Comparison of ENCODE assay signal across 9 cellular contexts in the genomic region with DNA sequence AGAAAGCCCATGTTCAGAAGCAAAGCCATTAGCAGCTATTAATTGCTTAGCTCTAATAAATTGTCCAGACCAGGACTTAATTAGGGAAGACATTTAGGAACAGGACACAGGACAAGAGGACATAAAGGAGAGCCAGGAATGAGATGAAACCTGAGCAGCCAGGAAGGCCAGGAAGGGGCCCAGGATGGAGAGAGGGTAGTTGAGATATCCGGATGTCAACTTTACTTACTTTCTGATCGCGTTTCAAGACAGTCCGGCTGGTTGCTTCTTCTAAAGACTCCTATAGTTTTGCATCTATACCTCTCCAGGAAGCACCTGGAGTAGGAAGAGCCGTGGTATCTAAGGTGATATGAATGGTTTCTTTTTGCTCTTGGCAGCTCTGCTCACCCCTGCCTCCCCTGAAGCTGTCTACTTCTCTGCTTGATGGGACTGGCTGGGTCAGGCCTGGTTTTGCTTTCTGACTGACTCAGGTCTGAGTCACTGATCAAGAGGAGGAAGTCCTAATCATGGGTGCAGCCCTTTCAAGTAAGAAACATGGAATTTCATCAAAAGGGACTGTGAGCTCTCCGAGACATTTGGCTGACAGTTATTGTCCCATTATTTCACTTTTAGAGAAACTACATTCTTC.
DNase-seq lines count a peak whose midpoint lies in the region; ATAC-seq, FAIRE-seq and TF ChIP-seq lines count a peak whose summit lies in the region.
"Had no signal": no experiment of that assay in that cellular context is flagged by ENCODE, and none has a peak within 500 bp of the region (broad histone marks: within the 10 kb centered on the region; RNA-seq: fewer than 3 reads in every experiment).

No MANE protein-coding gene starts in this region.

- no peaks in the 10 kb centered on the region for H3K4me1 Mint-ChIP-seq in activated T-helper 1 cell treated with anti-CD3 and anti-CD28 coated beads, Interleukin-12 subunit alpha, Interleukin-12 subunit beta, Interleukin-2, Interleukin-4 antibody, amounts not matched to agents 30 ng/mL and 10 ng/mL and 1 ng/mL, durations not matched to agents 14 hours and 24 hours and 36 hours (ENCODE audit: low read depth)
- H3K4me1 Mint-ChIP-seq: activated naive CD8-positive, alpha-beta T cell treated with anti-CD3 and anti-CD28 coated beads, Interleukin-2, amount 10 ng/mL, durations not matched to agents 7 days and 5 days had no signal

- TF ChIP-seq CTCF in GM12878 (IDR thresholded peaks at IDR 0.05 in 2 of 3, conservative IDR thresholded peaks at IDR 0.05 in 1 of 3; ENCODE audit: control insufficient read depth in 2 of 3, extremely low read depth in 1 of 3, insufficient read depth in 1 of 3, low read depth in 3 of 3, low read length in 3 of 3), result no peak

- no peak overlapping the region for H3K27ac Mint-ChIP-seq in activated T-helper 1 cell treated with anti-CD3 and anti-CD28 coated beads, Interleukin-12 subunit alpha, Interleukin-12 subunit beta, Interleukin-2, Interleukin-4 antibody, amounts not matched to agents 30 ng/mL and 10 ng/mL and 1 ng/mL, durations not matched to agents 14 hours and 24 hours and 36 hours
- H3K27ac Mint-ChIP-seq: activated naive CD8-positive, alpha-beta T cell treated with anti-CD3 and anti-CD28 coated beads, Interleukin-2, amount 10 ng/mL, durations not matched to agents 7 days and 5 days had no signal

- in situ Hi-C loops in GM12878 (cut with MboI), result no loop called here

- CTCF ChIA-PET in GM12878 (lab: Yijun Ruan, JAX), result no interaction called here

- no peak overlapping the region for H3K4me2 ChIP-seq in GM12878 (ENCODE audit: control insufficient read depth, insufficient read depth)

- peak; percentile 97 for ATAC-seq in GM19395 (IDR thresholded peaks at IDR 0.05; ENCODE audit: unreplicated experiment)
- ATAC-seq in HG03354 (IDR thresholded peaks at IDR 0.05; ENCODE audit: poor library complexity, severe bottlenecking, unreplicated experiment), result peak; percentile 95
- peak; percentile 87 for ATAC-seq in GM12878

- no TSS peak for BruUV-seq in GM12878 (replicated peaks; lab: Mats Ljungman, UMichigan)

- DNase-seq in AG20443 (ENCODE audit: low spot score) (peak; percentile 56), GM12878 (ENCODE audit: low read depth, low spot score) (peak; percentile 26), stromal cell of bone marrow (ENCODE audit: low read depth) (peak; percentile 48), pons (ENCODE audit: low spot score) (no peak), NCI-H345 (lab: John Stamatoyannopoulos, UW) (no peak)
- no peak for DNase-seq in activated T-helper 1 cell treated with anti-CD3 and anti-CD28 coated beads, Interleukin-12 subunit alpha, Interleukin-12 subunit beta, Interleukin-2, Interleukin-4 antibody, amounts not matched to agents 30 ng/mL and 10 ng/mL and 1 ng/mL, durations not matched to agents 14 hours and 24 hours and 36 hours (ENCODE audit: low spot score)
- DNase-seq: activated naive CD8-positive, alpha-beta T cell treated with anti-CD3 and anti-CD28 coated beads, Interleukin-2, amount 10 ng/mL, durations not matched to agents 7 days and 5 days had no signal

- WGBS in GM12878 (ENCODE audit: insufficient coverage, insufficient replicate concordance, low lambda C conversion rate, missing lambda C conversion rate), result 33% methylated on average over 6 of the region's 6 CpGs

- H3K4me1 ChIP-seq in GM12878 (ENCODE audit: control insufficient read depth, insufficient read depth, low read length), result no peaks in the 10 kb centered on the region

- intact Hi-C loops in GM12878 (cut with micrococcal nuclease; ENCODE audit: unreplicated experiment), result no loop called here
- intact Hi-C loops in activated T-helper 1 cell treated with anti-CD3 and anti-CD28 coated beads, Interleukin-12 subunit alpha, Interleukin-12 subunit beta, Interleukin-2, Interleukin-4 antibody, amounts not matched to agents 30 ng/mL and 10 ng/mL and 1 ng/mL, durations not matched to agents 14 hours and 24 hours and 36 hours (cut with micrococcal nuclease), result no loop called here

- no peaks in the 10 kb centered on the region for H3K27me3 ChIP-seq in GM12878 (replicated peaks in 1 of 2; ENCODE audit: control insufficient read depth in 2 of 2, insufficient read depth in 2 of 2, low read length in 1 of 2)

- H3K36me3 ChIP-seq in GM12878 (ENCODE audit: control insufficient read depth in 2 of 2, insufficient read depth in 2 of 2, low read length in 1 of 2), result no peaks in the 10 kb centered on the region

- RAD21 ChIA-PET in GM12878 (lab: Charles Lee; ENCODE audit: unreplicated experiment), result no interaction called here

- H3K4me3 ChIP-seq in GM12878, result no peak overlapping the region

- H3K9ac ChIP-seq in GM12878 (ENCODE audit: control insufficient read depth, insufficient read depth, low read length), result no peak overlapping the region

- TF ChIP-seq POLR2A in GM12878 (IDR thresholded peaks at IDR 0.05; ENCODE audit: low read depth, low read length), result no peak

- SMC1A ChIA-PET in GM12878 (lab: Charles Lee; ENCODE audit: uncharacterized antibody, unreplicated experiment), result interaction anchor here (0.9 kb wide), 2 partner anchors 9 to 27 kb away, joined by 3 to 4 read pairs; no protein-coding TSS in a partner anchor

- H4K20me1 ChIP-seq in GM12878 (ENCODE audit: control insufficient read depth, insufficient read depth), result no peaks in the 10 kb centered on the region

- no peaks in the 10 kb centered on the region for H3K27me3 Mint-ChIP-seq in activated T-helper 1 cell treated with anti-CD3 and anti-CD28 coated beads, Interleukin-12 subunit alpha, Interleukin-12 subunit beta, Interleukin-2, Interleukin-4 antibody, amounts not matched to agents 30 ng/mL and 10 ng/mL and 1 ng/mL, durations not matched to agents 14 hours and 24 hours and 36 hours (ENCODE audit: insufficient read depth)
- H3K27me3 Mint-ChIP-seq: activated naive CD8-positive, alpha-beta T cell treated with anti-CD3 and anti-CD28 coated beads, Interleukin-2, amount 10 ng/mL, durations not matched to agents 7 days and 5 days had no signal

- TF ChIP-seq EP300 in GM12878 (IDR thresholded peaks at IDR 0.05; ENCODE audit: borderline replicate concordance in 1 of 2, control insufficient read depth in 1 of 2, low read depth in 2 of 2, low read length in 2 of 2), result no peak

- H3K9me3 Mint-ChIP-seq in activated T-helper 1 cell treated with anti-CD3 and anti-CD28 coated beads, Interleukin-12 subunit alpha, Interleukin-12 subunit beta, Interleukin-2, Interleukin-4 antibody, amounts not matched to agents 30 ng/mL and 10 ng/mL and 1 ng/mL, durations not matched to agents 14 hours and 24 hours and 36 hours, result no peaks in the 10 kb centered on the region
- H3K9me3 Mint-ChIP-seq: activated naive CD8-positive, alpha-beta T cell treated with anti-CD3 and anti-CD28 coated beads, Interleukin-2, amount 10 ng/mL, durations not matched to agents 7 days and 5 days had no signal

- no peak for FAIRE-seq in GM12878 (lab: Jason Lieb, UNC)

- H3K27ac ChIP-seq in GM12878 (ENCODE audit: control insufficient read depth, insufficient read depth), result no peak overlapping the region

- POLR2A ChIA-PET in GM12878 (lab: Charles Lee), result no interaction called here

- H3K36me3 Mint-ChIP-seq in activated T-helper 1 cell treated with anti-CD3 and anti-CD28 coated beads, Interleukin-12 subunit alpha, Interleukin-12 subunit beta, Interleukin-2, Interleukin-4 antibody, amounts not matched to agents 30 ng/mL and 10 ng/mL and 1 ng/mL, durations not matched to agents 14 hours and 24 hours and 36 hours (ENCODE audit: low read depth), result no peaks in the 10 kb centered on the region
- H3K36me3 Mint-ChIP-seq: activated naive CD8-positive, alpha-beta T cell treated with anti-CD3 and anti-CD28 coated beads, Interleukin-2, amount 10 ng/mL, durations not matched to agents 7 days and 5 days had no signal

- no peaks in the 10 kb centered on the region for H3K79me2 ChIP-seq in GM12878 (ENCODE audit: control insufficient read depth, insufficient read depth, low read length)

- H3K4me3 Mint-ChIP-seq in activated T-helper 1 cell treated with anti-CD3 and anti-CD28 coated beads, Interleukin-12 subunit alpha, Interleukin-12 subunit beta, Interleukin-2, Interleukin-4 antibody, amounts not matched to agents 30 ng/mL and 10 ng/mL and 1 ng/mL, durations not matched to agents 14 hours and 24 hours and 36 hours, result no peak overlapping the region
- H3K4me3 Mint-ChIP-seq: activated naive CD8-positive, alpha-beta T cell treated with anti-CD3 and anti-CD28 coated beads, Interleukin-2, amount 10 ng/mL, durations not matched to agents 7 days and 5 days had no signal

- H3K9me3 ChIP-seq in GM12878 (replicated peaks; ENCODE audit: control insufficient read depth, insufficient read depth, low read length), result no peaks in the 10 kb centered on the region

- H2AFZ ChIP-seq in GM12878 (ENCODE audit: control insufficient read depth, low read depth, low read length), result peak overlapping the region; percentile 65

- no peak for TF ChIP-seq RAD21 in GM12878 (IDR thresholded peaks at IDR 0.05; ENCODE audit: insufficient read depth, low read depth, low read length)

TF ChIP-seq in GM12878, 131 proteins besides CTCF, POLR2A, EP300 and RAD21 (continues in another document):
- TF ChIP-seq RELA (IDR thresholded peaks at IDR 0.05; ENCODE audit: borderline replicate concordance, partially characterized antibody) (no peak), SP1 (IDR thresholded peaks at IDR 0.05; ENCODE audit: low read depth, low read length) (no peak), MYC (IDR thresholded peaks at IDR 0.05; ENCODE audit: insufficient read depth, insufficient read length, insufficient replicate concordance, low read length, severe bottlenecking) (no peak), SIN3A (IDR thresholded peaks at IDR 0.05; ENCODE audit: low read depth, low read length) (no peak), JUNB (IDR thresholded peaks at IDR 0.05) (peak; percentile 36; the same call in 1 of the 2 replicates), GATAD2B (conservative IDR thresholded peaks at IDR 0.05; ENCODE audit: low read depth) (no peak), FOXM1 (IDR thresholded peaks at IDR 0.05; ENCODE audit: low read depth, low read length) (no peak), TCF7 (IDR thresholded peaks at IDR 0.05; ENCODE audit: borderline replicate concordance) (no peak), PBX3 (IDR thresholded peaks at IDR 0.05; ENCODE audit: insufficient replicate concordance, low read depth, low read length) (no peak), CBFB (IDR thresholded peaks at IDR 0.05; ENCODE audit: low read depth) (no peak)

Comparison
In these comparisons a context has a peak if more than half of its experiments do, and no peak if none do; other contexts are left out.
1. DNase-seq: peak in AG20443 (single experiment), GM12878 (single experiment) and stromal cell of bone marrow (single experiment); none in pons (single experiment), activated T-helper 1 cell treated with anti-CD3 and anti-CD28 coated beads, Interleukin-12 subunit alpha, Interleukin-12 subunit beta, Interleukin-2, Interleukin-4 antibody, amounts not matched to agents 30 ng/mL and 10 ng/mL and 1 ng/mL, durations not matched to agents 14 hours and 24 hours and 36 hours (single experiment) and NCI-H345 (single experiment).
2. Peak in every context shown above with its lines, with median percentiles within 50 percentile points of each other: ATAC-seq.